In the genomic region with DNA sequence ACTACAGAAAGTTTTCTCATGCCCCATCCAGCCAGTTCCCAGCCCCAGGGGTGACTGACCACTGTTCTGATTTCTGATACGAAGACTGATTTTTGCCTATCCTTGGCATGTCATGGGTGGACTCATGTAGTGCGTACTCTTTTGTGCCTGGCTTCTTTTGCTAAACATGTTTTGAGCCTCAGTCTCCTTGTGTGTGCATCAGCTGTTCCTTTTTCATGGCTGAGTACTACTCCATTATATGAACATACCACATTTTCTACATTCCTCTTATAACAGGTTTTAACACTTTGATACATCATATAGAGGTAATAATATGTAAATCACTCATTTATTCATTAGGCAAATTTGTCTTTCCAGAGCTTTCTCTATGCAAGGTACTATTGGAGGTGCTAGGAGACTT, we compare ENCODE assay signal across 27 cellular contexts.
"Had no signal": no experiment of that assay in that cellular context is flagged by ENCODE, and none has a peak within 500 bp of the region (broad histone marks: within the 10 kb centered on the region; RNA-seq: fewer than 3 reads in every experiment).

No MANE protein-coding gene starts in this region.

- ATAC-seq: stimulated activated effector memory CD8-positive, alpha-beta T cell treated with anti-CD3 and anti-CD28 coated beads, Interleukin-12 subunit alpha, Interleukin-12 subunit beta, amount 100 ng/mL, for 72 hours; stimulated activated memory B cell treated with anti-CD40 and anti-IgM and Interleukin-4, amounts not matched to agents 10 μg/mL and 1 μg/mL and 100 μg/mL, for 72 hours; stimulated activated naive B cell treated with anti-CD40 and anti-IgM and Interleukin-4, amounts not matched to agents 10 μg/mL and 1 μg/mL and 100 μg/mL, for 72 hours; stimulated activated naive CD8-positive, alpha-beta T cell treated with anti-CD3 and anti-CD28 coated beads, Interleukin-15, amount 100 ng/mL, for 72 hours; stimulated activated naive CD8-positive, alpha-beta T cell treated with anti-CD3 and anti-CD28 coated beads, Interleukin-15, Interleukin-2, amounts not matched to agents 100 U/mL and 50 U/mL, for 24 hours; upper lobe of right lung had no signal

- H3K27ac ChIP-seq: stomach, suprapubic skin, testis, thoracic aorta, thyroid gland, tibial artery, tibial nerve, transverse colon, upper lobe of right lung, uterus, vagina had no signal

- H3K9me3 ChIP-seq: suprapubic skin, testis, thoracic aorta, thyroid gland, tibial artery, transverse colon, upper lobe of right lung, uterus, vagina had no signal

- H3K27me3 ChIP-seq: stomach, suprapubic skin, testis, thyroid gland, tibial artery, tibial nerve, transverse colon, upper lobe of left lung, upper lobe of right lung, uterus, vagina had no signal

- H3K4me1 ChIP-seq: stomach, suprapubic skin, testis, thyroid gland, tibial artery, tibial nerve, transverse colon, upper lobe of left lung, upper lobe of right lung, uterus, vagina had no signal

- DNase-seq: stimulated activated CD4-positive, alpha-beta T cell treated with anti-CD3 and anti-CD28 coated beads, Interleukin-2, amount 100 ng/mL, for 48 hours; stimulated activated CD4-positive, alpha-beta T cell treated with anti-CD3 and anti-CD28 coated beads, Interleukin-4, amount 100 ng/mL, for 1 hour; stimulated activated CD4-positive, alpha-beta T cell treated with anti-CD3 and anti-CD28 coated beads, Interleukin-4, amount 100 ng/mL, for 24 hours; stimulated activated CD4-positive, alpha-beta T cell treated with anti-CD3 and anti-CD28 coated beads, Interleukin-4, amount 100 ng/mL, for 4 hours; stimulated activated CD8-positive, alpha-beta memory T cell treated with anti-CD3 and anti-CD28 coated beads, Interleukin-4, amount 100 ng/mL, for 48 hours; stimulated activated naive B cell treated with anti-CD40 and anti-IgM and Interleukin-4, amounts not matched to agents 10 μg/mL and 1 μg/mL and 100 μg/mL, for 72 hours; stimulated activated naive CD4-positive, alpha-beta T cell; stimulated activated naive CD4-positive, alpha-beta T cell treated with Interleukin-2 at 50 U/mL for 16 hours; stimulated activated naive CD8-positive, alpha-beta T cell treated with anti-CD3 and anti-CD28 coated beads, Interleukin-15, amount 100 ng/mL, for 72 hours; stimulated activated naive CD8-positive, alpha-beta T cell treated with anti-CD3 and anti-CD28 coated beads, Interleukin-15, Interleukin-2, amounts not matched to agents 100 U/mL and 50 U/mL, for 24 hours; stomach; substantia nigra; testis; thyroid gland; tibial artery; transverse colon; trophoblast cell; upper lobe of left lung; upper lobe of right lung; uterus had no signal

- H3K4me3 ChIP-seq: stomach, suprapubic skin, testis, thoracic aorta, thyroid gland, tibial artery, tibial nerve, transverse colon, upper lobe of left lung, upper lobe of right lung, uterus, vagina had no signal

- FAIRE-seq: urothelium cell line had no signal

- H3K36me3 ChIP-seq: stomach, suprapubic skin, thoracic aorta, thyroid gland, tibial artery, tibial nerve, transverse colon, upper lobe of left lung, upper lobe of right lung, uterus, vagina had no signal
